ENCODE assay signal across 21 cellular contexts in genomic region chr1:51780927-51781326, GRCh38.
DNase-seq lines count a peak whose midpoint lies in the region; ATAC-seq, FAIRE-seq and TF ChIP-seq lines count a peak whose summit lies in the region.
"Had no signal": no experiment of that assay in that cellular context is flagged by ENCODE, and none has a peak within 500 bp of the region (broad histone marks: within the 10 kb centered on the region; RNA-seq: fewer than 3 reads in every experiment).

No MANE protein-coding gene starts in this region.

- H3K27me3 ChIP-seq in upper lobe of right lung, result no peaks in the 10 kb centered on the region
- H3K27me3 ChIP-seq in CD8-positive, alpha-beta T cell (ENCODE audit: insufficient read depth, low read length), result no peaks in the 10 kb centered on the region
- H3K27me3 ChIP-seq in small intestine (ENCODE audit: control insufficient read depth in 2 of 2, insufficient read depth in 2 of 2, low read length in 2 of 2), result no peaks in the 10 kb centered on the region

- 94 to 98% (median 98%) methylated on average over 3 of the region's 3 CpGs for WGBS in small intestine, 3 donors

- H3K4me3 ChIP-seq in HEK293 (ENCODE audit: low read depth, low read length) (no peak overlapping the region), upper lobe of right lung (no peak overlapping the region), small intestine (ENCODE audit: low read depth in 1 of 2, low read length in 2 of 2) (no peak overlapping the region)
- H3K4me3 ChIP-seq in CD8-positive, alpha-beta T cell (ENCODE audit: low read depth, low read length), result no peak overlapping the region
- H3K4me3 ChIP-seq: A549, GM23248 had no signal

- CTCF ChIA-PET in HEK293 (lab: Yijun Ruan, JAX), result interaction anchor here (1.4 kb wide), 1 partner anchor 12 kb away, joined by 3 read pairs; no protein-coding TSS in a partner anchor
- CTCF ChIA-PET in CD8-positive, alpha-beta T cell (lab: Charles Lee), result no interaction called here

- no peak for ATAC-seq in T-helper 17 cell
- no peak for ATAC-seq in central memory CD8-positive, alpha-beta T cell (replicated peaks; ENCODE audit: extremely low read depth, poor library complexity, severe bottlenecking)
- ATAC-seq in stimulated activated effector memory CD8-positive, alpha-beta T cell treated with anti-CD3 and anti-CD28 coated beads, Interleukin-12 subunit alpha, Interleukin-12 subunit beta, amount 100 ng/mL, for 72 hours, result no peak
- ATAC-seq in upper lobe of right lung, result no peak
- no peak for ATAC-seq in CD8-positive, alpha-beta T cell
- ATAC-seq: A549 had no signal

- FAIRE-seq in small intestine (lab: Jason Lieb, UNC), result no peak
- FAIRE-seq: A549, G401.6, GM12892, H1 had no signal

- H3K9me3 ChIP-seq in HEK293 (ENCODE audit: control insufficient read depth, insufficient read depth, low read depth, low read length) (no peaks in the 10 kb centered on the region), T-helper 17 cell (ENCODE audit: control insufficient read depth, low read length, poor library complexity, severe bottlenecking) (no peaks in the 10 kb centered on the region), upper lobe of right lung (no peaks in the 10 kb centered on the region), small intestine (ENCODE audit: control insufficient read depth, low read depth) (no peaks in the 10 kb centered on the region)
- H3K9me3 ChIP-seq in CD8-positive, alpha-beta T cell (ENCODE audit: low read length), result no peaks in the 10 kb centered on the region
- H3K9me3 ChIP-seq: A549, Caco-2 had no signal

- H3K9me3 Mint-ChIP-seq in central memory CD8-positive, alpha-beta T cell, result no peaks in the 10 kb centered on the region
- H3K9me3 Mint-ChIP-seq in stimulated activated effector memory CD8-positive, alpha-beta T cell treated with anti-CD3 and anti-CD28 coated beads, Interleukin-12 subunit alpha, Interleukin-12 subunit beta, amount 100 ng/mL, for 72 hours, result no peaks in the 10 kb centered on the region
- no peaks in the 10 kb centered on the region for H3K9me3 Mint-ChIP-seq in CD8-positive, alpha-beta T cell
- H3K9me3 Mint-ChIP-seq: CD4-positive, alpha-beta memory T cell had no signal

- intact Hi-C loops in upper lobe of right lung (cut with DNase I), result no loop called here
- intact Hi-C loops in CD8-positive, alpha-beta T cell (cut with DNase I, micrococcal nuclease), result no loop called here

- TF ChIP-seq CTCF in HEK293 (tag by site-specific recombination; IDR thresholded peaks at IDR 0.05), result no peak
- no peak for TF ChIP-seq CTCF in upper lobe of right lung (IDR thresholded peaks at IDR 0.05)
- TF ChIP-seq CTCF in CD8-positive, alpha-beta T cell (IDR thresholded peaks at IDR 0.05), result no peak

- DNase-seq in T-helper 17 cell, result no peak
- no peak for DNase-seq in central memory CD8-positive, alpha-beta T cell (ENCODE audit: low spot score in 2 of 2)
- no peak for DNase-seq in stimulated activated effector memory CD8-positive, alpha-beta T cell treated with anti-CD3 and anti-CD28 coated beads, Interleukin-12 subunit alpha, Interleukin-12 subunit beta, amount 100 ng/mL, for 72 hours (ENCODE audit: low spot score in 2 of 2)
- no peak for DNase-seq in upper lobe of right lung
- no peak for DNase-seq in CD8-positive, alpha-beta T cell
- no peak for DNase-seq in small intestine
- DNase-seq: 8988T; ACHN; C1 segment of cervical spinal cord; Caco-2; CD4-positive, alpha-beta memory T cell; DMS153; DND-41; GM23248; H7; HCEC 1CT had no signal

- H3K4me3 Mint-ChIP-seq in T-helper 17 cell, result no peak overlapping the region
- no peak overlapping the region for H3K4me3 Mint-ChIP-seq in central memory CD8-positive, alpha-beta T cell
- no peak overlapping the region for H3K4me3 Mint-ChIP-seq in stimulated activated effector memory CD8-positive, alpha-beta T cell treated with anti-CD3 and anti-CD28 coated beads, Interleukin-12 subunit alpha, Interleukin-12 subunit beta, amount 100 ng/mL, for 72 hours
- H3K4me3 Mint-ChIP-seq in CD8-positive, alpha-beta T cell, result no peak overlapping the region
- H3K4me3 Mint-ChIP-seq: CD4-positive, alpha-beta memory T cell had no signal

- no peaks in the 10 kb centered on the region for H3K4me1 ChIP-seq in HEK293 (ENCODE audit: control insufficient read depth, insufficient read depth, low read length)
- no peaks in the 10 kb centered on the region for H3K4me1 ChIP-seq in upper lobe of right lung
- no peaks in the 10 kb centered on the region for H3K4me1 ChIP-seq in CD8-positive, alpha-beta T cell (ENCODE audit: insufficient read depth, low read length)
- no peaks in the 10 kb centered on the region for H3K4me1 ChIP-seq in small intestine (ENCODE audit: control insufficient read depth in 2 of 2, insufficient read depth in 1 of 2, low read depth in 1 of 2, low read length in 1 of 2)
- H3K4me1 ChIP-seq: A549, Caco-2 had no signal

- H3K4me1 Mint-ChIP-seq in T-helper 17 cell, result peaks cover 6% of the 10 kb centered on the region
- no peaks in the 10 kb centered on the region for H3K4me1 Mint-ChIP-seq in central memory CD8-positive, alpha-beta T cell
- no peaks in the 10 kb centered on the region for H3K4me1 Mint-ChIP-seq in stimulated activated effector memory CD8-positive, alpha-beta T cell treated with anti-CD3 and anti-CD28 coated beads, Interleukin-12 subunit alpha, Interleukin-12 subunit beta, amount 100 ng/mL, for 72 hours
- H3K4me1 Mint-ChIP-seq in CD8-positive, alpha-beta T cell (ENCODE audit: low read depth), result peaks cover 3% of the 10 kb centered on the region

- H3K36me3 Mint-ChIP-seq in T-helper 17 cell (ENCODE audit: low read depth), result peaks cover 17% of the 10 kb centered on the region
- H3K36me3 Mint-ChIP-seq in central memory CD8-positive, alpha-beta T cell (ENCODE audit: insufficient read depth), result peaks cover 21% of the 10 kb centered on the region
- H3K36me3 Mint-ChIP-seq in stimulated activated effector memory CD8-positive, alpha-beta T cell treated with anti-CD3 and anti-CD28 coated beads, Interleukin-12 subunit alpha, Interleukin-12 subunit beta, amount 100 ng/mL, for 72 hours, result peaks cover 84% of the 10 kb centered on the region
- H3K36me3 Mint-ChIP-seq in CD8-positive, alpha-beta T cell, result peaks cover 74% of the 10 kb centered on the region

- H3K27ac Mint-ChIP-seq in T-helper 17 cell, result peak overlapping the region; percentile 57
- H3K27ac Mint-ChIP-seq in central memory CD8-positive, alpha-beta T cell (ENCODE audit: low read depth), result peak overlapping the region; percentile 42
- peak overlapping the region; percentile 26 for H3K27ac Mint-ChIP-seq in stimulated activated effector memory CD8-positive, alpha-beta T cell treated with anti-CD3 and anti-CD28 coated beads, Interleukin-12 subunit alpha, Interleukin-12 subunit beta, amount 100 ng/mL, for 72 hours
- H3K27ac Mint-ChIP-seq in CD8-positive, alpha-beta T cell, result no peak overlapping the region

- no peaks in the 10 kb centered on the region for H3K27me3 Mint-ChIP-seq in T-helper 17 cell
- no peaks in the 10 kb centered on the region for H3K27me3 Mint-ChIP-seq in central memory CD8-positive, alpha-beta T cell
- no peaks in the 10 kb centered on the region for H3K27me3 Mint-ChIP-seq in CD8-positive, alpha-beta T cell (ENCODE audit: low read depth)
- H3K27me3 Mint-ChIP-seq: CD4-positive, alpha-beta memory T cell had no signal

- H3K27ac ChIP-seq in HEK293 (ENCODE audit: extremely low read depth, low read depth, low read length), result no peak overlapping the region
- no peak overlapping the region for H3K27ac ChIP-seq in upper lobe of right lung
- no peak overlapping the region for H3K27ac ChIP-seq in CD8-positive, alpha-beta T cell (ENCODE audit: low read depth, low read length)
- H3K27ac ChIP-seq in small intestine (ENCODE audit: low read depth in 1 of 2, low read length in 1 of 2), result no peak overlapping the region
- H3K27ac ChIP-seq: A549, GM23248 had no signal

- POLR2A ChIA-PET in HEK293 (lab: Yijun Ruan, JAX), result no interaction called here
- POLR2A ChIA-PET in CD8-positive, alpha-beta T cell (lab: Charles Lee), result no interaction called here

- H3K36me3 ChIP-seq in HEK293 (ENCODE audit: control insufficient read depth in 2 of 2, insufficient read depth in 1 of 2, low read length in 2 of 2) (peaks cover 27 to 74% of the 10 kb centered on the region in 2 experiments), upper lobe of right lung (peaks cover 89% of the 10 kb centered on the region), small intestine (ENCODE audit: control insufficient read depth in 2 of 2, insufficient read depth in 2 of 2, low read length in 2 of 2) (peaks cover 0 to 3% of the 10 kb centered on the region in 2 donors)
- peaks cover 24% of the 10 kb centered on the region for H3K36me3 ChIP-seq in CD8-positive, alpha-beta T cell (ENCODE audit: insufficient read depth, low read length)

TF ChIP-seq in HEK293, 187 proteins besides CTCF, POLR2A, EP300 and RAD21 (continues in another document):
- no peak for TF ChIP-seq ZNF223 (tag by site-specific recombination; IDR thresholded peaks at IDR 0.05)
- TF ChIP-seq ZNF112 (tag by site-specific recombination; IDR thresholded peaks at IDR 0.05), result no peak
- TF ChIP-seq ZNF37A (tag by site-specific recombination; IDR thresholded peaks at IDR 0.05), result no peak
- TF ChIP-seq ZNF18 (tag by site-specific recombination; IDR thresholded peaks at IDR 0.05), result no peak
- no peak for TF ChIP-seq ZNF473 (tag by site-specific recombination; IDR thresholded peaks at IDR 0.05)
- no peak for TF ChIP-seq HOXD13 (CRISPR knock-in tag; IDR thresholded peaks at IDR 0.05; ENCODE audit: borderline replicate concordance)
